ENCODE assay signal across 32 cellular contexts in genomic region chr18:37551846-37552245, GRCh38. TPM values are rescaled to one million over a fixed set of nuclear protein-coding genes. Genes with fewer than 3 reads are reported as not detected.
"Had no signal": no experiment of that assay in that cellular context is flagged by ENCODE, and none has a peak within 500 bp of the region (broad histone marks: within the 10 kb centered on the region; RNA-seq: fewer than 3 reads in every experiment).

No MANE protein-coding gene starts in this region.

- H3K4me3 ChIP-seq: ascending aorta, cardiac muscle cell had no signal

- H3K27ac ChIP-seq: ascending aorta, cardiac muscle cell, VCaP had no signal

- H3K9me3 ChIP-seq: ascending aorta had no signal

- H3K27me3 ChIP-seq: ascending aorta had no signal

- ATAC-seq: activated CD8-positive, alpha-beta T cell treated with anti-CD3 and anti-CD28 coated beads for 36 hours; activated naive CD8-positive, alpha-beta T cell treated with anti-CD3 and anti-CD28 coated beads, Interleukin-2, amount 50 U/mL, for 24 hours; activated T-cell treated with anti-CD3 and anti-CD28 coated beads, Interleukin-2, amount 50 U/mL, for 4 hours; activated T-cell treated with anti-CD3 and anti-CD28 coated beads, Interleukin-2, amount 50 U/mL, for 72 hours; activated T-helper 17 cell treated with anti-CD3 and anti-CD28 coated beads, Interleukin-2, amount 50 U/mL, for 72 hours had no signal

- H3K4me1 ChIP-seq: ascending aorta had no signal

- DNase-seq: activated B cell treated with CpG ODN at 0.5 μM for 24 hours; activated CD4-positive, alpha-beta memory T cell treated with anti-CD3 and anti-CD28 coated beads for 36 hours; activated CD4-positive, alpha-beta T cell treated with anti-CD3 and anti-CD28 coated beads for 4 hours; activated CD4-positive, alpha-beta T cell treated with anti-CD3 and anti-CD28 coated beads, Interleukin-2, amount 10 ng/mL, durations not matched to agents 24 days and 14 days; activated CD4-positive, alpha-beta T cell treated with anti-CD3 and anti-CD28 coated beads, Interleukin-2, amount 50 U/mL, for 1 hour; activated CD4-positive, alpha-beta T cell treated with anti-CD3 and anti-CD28 coated beads, Interleukin-2, amount 50 U/mL, for 4 hours; activated CD4-positive, CD25-positive, alpha-beta regulatory T cell treated with anti-CD3 and anti-CD28 coated beads, Interleukin-2, amount 50 U/mL, for 72 hours; activated CD8-positive, alpha-beta memory T cell treated with anti-CD3 and anti-CD28 coated beads, Interleukin-2, amount 50 U/mL, for 4 hours; activated CD8-positive, alpha-beta T cell treated with anti-CD3 and anti-CD28 coated beads for 36 hours; activated effector memory CD4-positive, alpha-beta T cell treated with anti-CD3 and anti-CD28 coated beads, Interleukin-2, amount 50 U/mL, for 16 hours; activated gamma-delta T cell treated with Interleukin-2 at 50 U/mL for 16 hours; activated naive CD4-positive, alpha-beta T cell; activated naive CD4-positive, alpha-beta T cell treated with anti-CD3 and anti-CD28 coated beads for 36 hours; activated naive CD4-positive, alpha-beta T cell treated with anti-CD3 and anti-CD28 coated beads, Interleukin-2, amount 50 U/mL, for 16 hours; activated naive CD8-positive, alpha-beta T cell treated with anti-CD3 and anti-CD28 coated beads, Interleukin-2, amount 10 ng/mL, durations not matched to agents 7 days and 5 days; activated naive CD8-positive, alpha-beta T cell treated with anti-CD3 and anti-CD28 coated beads, Interleukin-2, amount 50 U/mL, for 24 hours; activated T-cell treated with anti-CD3 and anti-CD28 coated beads for 4 hours; activated T-cell treated with anti-CD3 and anti-CD28 coated beads, Interleukin-2, amount 50 U/mL, for 1 hour; activated T-cell treated with anti-CD3 and anti-CD28 coated beads, Interleukin-2, amount 50 U/mL, for 4 hours; activated T-cell treated with anti-CD3 and anti-CD28 coated beads, Interleukin-2, amount 50 U/mL, for 72 hours; amygdala; anterior cingulate cortex; T-helper 1 cell; T-helper 2 cell; T-helper 9 cell had no signal

- H3K36me3 ChIP-seq: ascending aorta, cardiac muscle cell had no signal

RNA-seq across cellular contexts. Expression of gene CELF4, which starts 13.8 kb away (rescaled TPM):
- total RNA-seq: activated B cell treated with CpG ODN at 0.5 μM for 24 hours; activated CD4-positive, alpha-beta memory T cell treated with anti-CD3 and anti-CD28 coated beads for 36 hours; activated CD4-positive, alpha-beta T cell treated with anti-CD3 and anti-CD28 coated beads, Interleukin-2, amount 10 ng/mL, durations not matched to agents 24 days and 14 days; activated CD8-positive, alpha-beta memory T cell treated with anti-CD3 and anti-CD28 coated beads for 36 hours; activated CD8-positive, alpha-beta T cell treated with anti-CD3 and anti-CD28 coated beads for 36 hours; activated naive CD4-positive, alpha-beta T cell treated with anti-CD3 and anti-CD28 coated beads for 36 hours; activated naive CD8-positive, alpha-beta T cell treated with anti-CD3 and anti-CD28 coated beads, Interleukin-2, amount 10 ng/mL, durations not matched to agents 7 days and 5 days; activated T-cell treated with anti-CD3 and anti-CD28 coated beads, Interleukin-2, amount 50 U/mL, for 4 hours; activated T-cell treated with anti-CD3 and anti-CD28 coated beads, Interleukin-2, amount 50 U/mL, for 72 hours; activated T-helper 1 cell treated with anti-CD3 and anti-CD28 coated beads, Interleukin-12 subunit alpha, Interleukin-12 subunit beta, Interleukin-2, Interleukin-4 antibody, amounts not matched to agents 30 ng/mL and 10 ng/mL and 1 ng/mL, durations not matched to agents 14 hours and 24 hours and 36 hours; activated T-helper 17 cell treated with anti-CD3 and anti-CD28 coated beads, Interleukin-2, amount 50 U/mL, for 72 hours; ascending aorta; bronchial epithelial cell had no signal
